In the genomic region with DNA sequence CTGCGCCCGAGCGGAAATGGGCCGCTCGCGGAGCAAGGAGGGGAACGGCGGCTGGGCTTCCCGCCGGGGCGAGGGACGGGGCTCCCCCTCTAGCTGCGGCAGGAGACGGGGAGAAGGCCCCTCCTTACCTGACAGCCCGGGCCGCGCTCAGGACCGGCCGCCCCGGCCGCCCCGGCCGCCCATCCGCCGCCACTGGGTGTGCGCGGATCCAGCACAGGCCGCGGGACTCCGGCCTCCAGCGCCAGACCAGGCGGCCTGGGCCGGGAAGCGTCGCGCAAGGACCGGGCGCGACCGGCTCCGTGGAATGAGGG, we compare ENCODE assay signal across 2 cellular contexts.
TF ChIP-seq lines count a peak whose summit lies in the region.

No MANE protein-coding gene starts in this region.

TF ChIP-seq in K562, 482 proteins besides CTCF, POLR2A, EP300 and RAD21 (continues in another document):
- TF ChIP-seq, protein P1, sequence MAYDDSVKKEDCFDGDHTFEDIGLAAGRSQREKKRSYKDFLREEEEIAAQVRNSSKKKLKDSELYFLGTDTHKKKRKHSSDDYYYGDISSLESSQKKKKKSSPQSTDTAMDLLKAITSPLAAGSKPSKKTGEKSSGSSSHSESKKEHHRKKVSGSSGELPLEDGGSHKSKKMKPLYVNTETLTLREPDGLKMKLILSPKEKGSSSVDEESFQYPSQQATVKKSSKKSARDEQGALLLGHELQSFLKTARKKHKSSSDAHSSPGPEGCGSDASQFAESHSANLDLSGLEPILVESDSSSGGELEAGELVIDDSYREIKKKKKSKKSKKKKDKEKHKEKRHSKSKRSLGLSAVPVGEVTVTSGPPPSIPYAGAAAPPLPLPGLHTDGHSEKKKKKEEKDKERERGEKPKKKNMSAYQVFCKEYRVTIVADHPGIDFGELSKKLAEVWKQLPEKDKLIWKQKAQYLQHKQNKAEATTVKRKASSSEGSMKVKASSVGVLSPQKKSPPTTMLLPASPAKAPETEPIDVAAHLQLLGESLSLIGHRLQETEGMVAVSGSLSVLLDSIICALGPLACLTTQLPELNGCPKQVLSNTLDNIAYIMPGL (CRISPR knock-in tag; IDR thresholded peaks at IDR 0.05), result no peak
- TF ChIP-seq, protein P2, sequence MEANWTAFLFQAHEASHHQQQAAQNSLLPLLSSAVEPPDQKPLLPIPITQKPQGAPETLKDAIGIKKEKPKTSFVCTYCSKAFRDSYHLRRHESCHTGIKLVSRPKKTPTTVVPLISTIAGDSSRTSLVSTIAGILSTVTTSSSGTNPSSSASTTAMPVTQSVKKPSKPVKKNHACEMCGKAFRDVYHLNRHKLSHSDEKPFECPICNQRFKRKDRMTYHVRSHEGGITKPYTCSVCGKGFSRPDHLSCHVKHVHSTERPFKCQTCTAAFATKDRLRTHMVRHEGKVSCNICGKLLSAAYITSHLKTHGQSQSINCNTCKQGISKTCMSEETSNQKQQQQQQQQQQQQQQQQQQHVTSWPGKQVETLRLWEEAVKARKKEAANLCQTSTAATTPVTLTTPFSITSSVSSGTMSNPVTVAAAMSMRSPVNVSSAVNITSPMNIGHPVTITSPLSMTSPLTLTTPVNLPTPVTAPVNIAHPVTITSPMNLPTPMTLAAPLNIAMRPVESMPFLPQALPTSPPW (CRISPR knock-in tag; IDR thresholded peaks at IDR 0.05), result no peak
- TF ChIP-seq PHF8 (IDR thresholded peaks at IDR 0.05; ENCODE audit: borderline replicate concordance, low read length) (peak; percentile 55; the same call in 1 of the 2 replicates), KAT7 (CRISPR knock-in tag; IDR thresholded peaks at IDR 0.05; ENCODE audit: borderline replicate concordance) (peak; percentile 85; the same call in 1 of the 2 replicates), GABPB1 (CRISPR knock-in tag; IDR thresholded peaks at IDR 0.05) (peak; percentile 40; the same call in 1 of the 2 replicates), ZNF165 (CRISPR knock-in tag; IDR thresholded peaks at IDR 0.05; ENCODE audit: borderline replicate concordance) (no peak), MIER1 (IDR thresholded peaks at IDR 0.05; ENCODE audit: low read depth) (no peak), ZFP1 (CRISPR knock-in tag; IDR thresholded peaks at IDR 0.05) (no peak), CHD2 (IDR thresholded peaks at IDR 0.05; ENCODE audit: low read depth, low read length) (no peak), SIN3A (IDR thresholded peaks at IDR 0.05; ENCODE audit: borderline replicate concordance in 2 of 2, control insufficient read depth in 1 of 2, low read depth in 2 of 2, low read length in 2 of 2) (0 out of 4 replicates have a peak, but pooled peaks of 1 of the 2 experiments have one; percentile 34), ELF1 (tag; IDR thresholded peaks at IDR 0.05) (peak; percentile 19; the same call in 1 of the 2 replicates), RBBP5 (IDR thresholded peaks at IDR 0.05; ENCODE audit: borderline replicate concordance, insufficient read depth, low read length, poor library complexity, severe bottlenecking) (peak; percentile 66), MAFG (tag; conservative IDR thresholded peaks at IDR 0.05) (no peak), NBN (IDR thresholded peaks at IDR 0.05; ENCODE audit: low read depth) (no peak), ZNF316 (IDR thresholded peaks at IDR 0.05) (no peak), SRSF7 (optimal IDR thresholded peaks at IDR 0.05; ENCODE audit: low read depth, low read length) (no peak), ZFX (CRISPR knock-in tag; IDR thresholded peaks at IDR 0.05) (peak; percentile 81)
- TF ChIP-seq, protein P3, sequence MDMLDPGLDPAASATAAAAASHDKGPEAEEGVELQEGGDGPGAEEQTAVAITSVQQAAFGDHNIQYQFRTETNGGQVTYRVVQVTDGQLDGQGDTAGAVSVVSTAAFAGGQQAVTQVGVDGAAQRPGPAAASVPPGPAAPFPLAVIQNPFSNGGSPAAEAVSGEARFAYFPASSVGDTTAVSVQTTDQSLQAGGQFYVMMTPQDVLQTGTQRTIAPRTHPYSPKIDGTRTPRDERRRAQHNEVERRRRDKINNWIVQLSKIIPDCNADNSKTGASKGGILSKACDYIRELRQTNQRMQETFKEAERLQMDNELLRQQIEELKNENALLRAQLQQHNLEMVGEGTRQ (CRISPR knock-in tag; IDR thresholded peaks at IDR 0.05), result no peak
- TF ChIP-seq, protein P4, sequence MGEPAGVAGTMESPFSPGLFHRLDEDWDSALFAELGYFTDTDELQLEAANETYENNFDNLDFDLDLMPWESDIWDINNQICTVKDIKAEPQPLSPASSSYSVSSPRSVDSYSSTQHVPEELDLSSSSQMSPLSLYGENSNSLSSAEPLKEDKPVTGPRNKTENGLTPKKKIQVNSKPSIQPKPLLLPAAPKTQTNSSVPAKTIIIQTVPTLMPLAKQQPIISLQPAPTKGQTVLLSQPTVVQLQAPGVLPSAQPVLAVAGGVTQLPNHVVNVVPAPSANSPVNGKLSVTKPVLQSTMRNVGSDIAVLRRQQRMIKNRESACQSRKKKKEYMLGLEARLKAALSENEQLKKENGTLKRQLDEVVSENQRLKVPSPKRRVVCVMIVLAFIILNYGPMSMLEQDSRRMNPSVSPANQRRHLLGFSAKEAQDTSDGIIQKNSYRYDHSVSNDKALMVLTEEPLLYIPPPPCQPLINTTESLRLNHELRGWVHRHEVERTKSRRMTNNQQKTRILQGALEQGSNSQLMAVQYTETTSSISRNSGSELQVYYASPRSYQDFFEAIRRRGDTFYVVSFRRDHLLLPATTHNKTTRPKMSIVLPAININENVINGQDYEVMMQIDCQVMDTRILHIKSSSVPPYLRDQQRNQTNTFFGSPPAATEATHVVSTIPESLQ (CRISPR knock-in tag; IDR thresholded peaks at IDR 0.05), result no peak
- TF ChIP-seq, protein P5, sequence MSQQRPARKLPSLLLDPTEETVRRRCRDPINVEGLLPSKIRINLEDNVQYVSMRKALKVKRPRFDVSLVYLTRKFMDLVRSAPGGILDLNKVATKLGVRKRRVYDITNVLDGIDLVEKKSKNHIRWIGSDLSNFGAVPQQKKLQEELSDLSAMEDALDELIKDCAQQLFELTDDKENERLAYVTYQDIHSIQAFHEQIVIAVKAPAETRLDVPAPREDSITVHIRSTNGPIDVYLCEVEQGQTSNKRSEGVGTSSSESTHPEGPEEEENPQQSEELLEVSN (IDR thresholded peaks at IDR 0.05; ENCODE audit: borderline replicate concordance in 1 of 2, extremely low read depth in 1 of 2, insufficient read depth in 1 of 2, insufficient read length in 1 of 2, low read depth in 1 of 2, low read length in 1 of 2, poor library complexity in 1 of 2, severe bottlenecking in 1 of 2), result peak in 1 of 2 experiments; percentile 4
- TF ChIP-seq, protein P6, sequence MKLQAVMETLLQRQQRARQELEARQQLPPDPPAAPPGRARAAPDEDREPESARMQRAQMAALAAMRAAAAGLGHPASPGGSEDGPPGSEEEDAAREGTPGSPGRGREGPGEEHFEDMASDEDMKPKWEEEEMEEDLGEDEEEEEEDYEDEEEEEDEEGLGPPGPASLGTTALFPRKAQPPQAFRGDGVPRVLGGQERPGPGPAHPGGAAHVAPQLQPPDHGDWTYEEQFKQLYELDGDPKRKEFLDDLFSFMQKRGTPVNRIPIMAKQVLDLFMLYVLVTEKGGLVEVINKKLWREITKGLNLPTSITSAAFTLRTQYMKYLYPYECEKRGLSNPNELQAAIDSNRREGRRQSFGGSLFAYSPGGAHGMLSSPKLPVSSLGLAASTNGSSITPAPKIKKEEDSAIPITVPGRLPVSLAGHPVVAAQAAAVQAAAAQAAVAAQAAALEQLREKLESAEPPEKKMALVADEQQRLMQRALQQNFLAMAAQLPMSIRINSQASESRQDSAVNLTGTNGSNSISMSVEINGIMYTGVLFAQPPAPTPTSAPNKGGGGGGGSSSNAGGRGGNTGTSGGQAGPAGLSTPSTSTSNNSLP (IDR thresholded peaks at IDR 0.05; ENCODE audit: borderline replicate concordance, low read depth, low read length), result no peak

TF ChIP-seq in liver, 16 proteins besides CTCF, POLR2A, EP300 and RAD21:
- no peak for TF ChIP-seq TAF1 (conservative IDR thresholded peaks at IDR 0.05)
